ENCODE assay signal across 1 cellular context in the genomic region with DNA sequence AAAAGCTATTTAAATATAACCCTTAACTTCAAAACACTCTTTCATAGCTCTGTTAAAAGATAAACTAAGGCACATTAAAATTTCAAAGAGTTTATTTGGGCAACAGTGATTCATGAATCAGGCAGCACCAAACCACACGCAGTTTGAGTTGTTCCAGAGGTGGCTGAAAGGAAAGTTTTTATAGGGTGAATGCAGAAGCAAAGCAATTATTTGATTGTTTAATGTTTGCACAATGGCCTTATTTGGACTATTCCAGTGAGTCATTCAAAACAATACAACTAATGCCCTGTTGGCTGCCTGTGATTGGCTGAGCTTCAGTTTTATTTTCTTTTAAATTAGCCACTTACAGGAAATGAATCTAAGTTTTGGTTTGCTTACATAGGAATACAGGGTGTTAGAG.
TF ChIP-seq lines count a peak whose summit lies in the region.

No MANE protein-coding gene starts in this region.

TF ChIP-seq in HepG2, 621 proteins besides CTCF, POLR2A, EP300 and RAD21 (continued from another document):
- TF ChIP-seq, protein P1, sequence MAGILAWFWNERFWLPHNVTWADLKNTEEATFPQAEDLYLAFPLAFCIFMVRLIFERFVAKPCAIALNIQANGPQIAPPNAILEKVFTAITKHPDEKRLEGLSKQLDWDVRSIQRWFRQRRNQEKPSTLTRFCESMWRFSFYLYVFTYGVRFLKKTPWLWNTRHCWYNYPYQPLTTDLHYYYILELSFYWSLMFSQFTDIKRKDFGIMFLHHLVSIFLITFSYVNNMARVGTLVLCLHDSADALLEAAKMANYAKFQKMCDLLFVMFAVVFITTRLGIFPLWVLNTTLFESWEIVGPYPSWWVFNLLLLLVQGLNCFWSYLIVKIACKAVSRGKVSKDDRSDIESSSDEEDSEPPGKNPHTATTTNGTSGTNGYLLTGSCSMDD (CRISPR knock-in tag; IDR thresholded peaks at IDR 0.05), result no peak
- no peak for TF ChIP-seq ZNF749 (CRISPR knock-in tag; IDR thresholded peaks at IDR 0.05; ENCODE audit: borderline replicate concordance)
- TF ChIP-seq, protein P2, sequence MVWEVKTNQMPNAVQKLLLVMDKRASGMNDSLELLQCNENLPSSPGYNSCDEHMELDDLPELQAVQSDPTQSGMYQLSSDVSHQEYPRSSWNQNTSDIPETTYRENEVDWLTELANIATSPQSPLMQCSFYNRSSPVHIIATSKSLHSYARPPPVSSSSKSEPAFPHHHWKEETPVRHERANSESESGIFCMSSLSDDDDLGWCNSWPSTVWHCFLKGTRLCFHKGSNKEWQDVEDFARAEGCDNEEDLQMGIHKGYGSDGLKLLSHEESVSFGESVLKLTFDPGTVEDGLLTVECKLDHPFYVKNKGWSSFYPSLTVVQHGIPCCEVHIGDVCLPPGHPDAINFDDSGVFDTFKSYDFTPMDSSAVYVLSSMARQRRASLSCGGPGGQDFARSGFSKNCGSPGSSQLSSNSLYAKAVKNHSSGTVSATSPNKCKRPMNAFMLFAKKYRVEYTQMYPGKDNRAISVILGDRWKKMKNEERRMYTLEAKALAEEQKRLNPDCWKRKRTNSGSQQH (CRISPR knock-in tag; IDR thresholded peaks at IDR 0.05; ENCODE audit: low read depth), result no peak
- TF ChIP-seq SMAD9 (CRISPR knock-in tag; IDR thresholded peaks at IDR 0.05), result no peak
- TF ChIP-seq HCFC1 (IDR thresholded peaks at IDR 0.05; ENCODE audit: low read depth, low read length), result no peak
- TF ChIP-seq, protein P3, sequence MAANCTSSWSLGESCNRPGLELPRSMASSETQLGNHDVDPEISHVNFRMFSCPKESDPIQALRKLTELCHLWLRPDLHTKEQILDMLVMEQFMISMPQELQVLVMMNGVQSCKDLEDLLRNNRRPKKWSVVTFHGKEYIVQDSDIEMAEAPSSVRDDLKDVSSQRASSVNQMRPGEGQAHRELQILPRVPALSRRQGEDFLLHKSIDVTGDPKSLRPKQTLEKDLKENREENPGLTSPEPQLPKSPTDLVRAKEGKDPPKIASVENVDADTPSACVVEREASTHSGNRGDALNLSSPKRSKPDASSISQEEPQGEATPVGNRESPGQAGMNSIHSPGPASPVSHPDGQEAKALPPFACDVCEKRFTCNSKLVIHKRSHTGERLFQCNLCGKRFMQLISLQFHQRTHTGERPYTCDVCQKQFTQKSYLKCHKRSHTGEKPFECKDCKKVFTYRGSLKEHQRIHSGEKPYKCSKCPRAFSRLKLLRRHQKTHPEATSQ (CRISPR knock-in tag; IDR thresholded peaks at IDR 0.05; ENCODE audit: borderline replicate concordance), result no peak
